Comparison of ENCODE assay signal across 32 cellular contexts in the genomic region with DNA sequence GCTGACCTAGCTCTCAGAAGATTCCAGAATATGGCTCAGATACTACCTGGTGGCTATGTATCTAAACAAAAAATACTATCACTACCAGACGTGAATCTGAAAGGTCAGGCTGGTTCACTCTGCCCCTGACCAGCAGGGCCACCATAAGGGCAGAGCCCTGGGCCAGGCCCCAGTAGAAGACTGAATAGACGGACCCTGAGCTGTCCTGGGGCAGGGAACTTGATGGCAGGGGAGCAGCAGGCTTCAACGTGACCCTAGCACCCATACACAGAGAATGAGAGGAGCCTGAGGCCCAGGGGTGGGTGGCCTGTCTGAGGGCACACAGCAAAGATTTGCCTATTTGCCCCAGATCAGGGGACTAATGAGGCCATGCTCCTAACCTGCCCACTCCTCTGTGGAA. TPM values are rescaled to one million over a fixed set of nuclear protein-coding genes. Genes with fewer than 3 reads are reported as not detected.
"Had no signal": no experiment of that assay in that cellular context is flagged by ENCODE, and none has a peak within 500 bp of the region (broad histone marks: within the 10 kb centered on the region; RNA-seq: fewer than 3 reads in every experiment).

No MANE protein-coding gene starts in this region.

- H3K4me1 ChIP-seq: prostate gland had no signal

- H3K4me2 ChIP-seq: hepatocyte, smooth muscle cell had no signal

- DNase-seq: activated CD4-positive, alpha-beta memory T cell treated with anti-CD3 and anti-CD28 coated beads for 36 hours; activated CD4-positive, alpha-beta T cell treated with anti-CD3 and anti-CD28 coated beads, Interleukin-2, amount 10 ng/mL, durations not matched to agents 24 days and 14 days; activated CD4-positive, CD25-positive, alpha-beta regulatory T cell treated with anti-CD3 and anti-CD28 coated beads, Interleukin-2, amount 50 U/mL, for 72 hours; activated CD8-positive, alpha-beta memory T cell treated with anti-CD3 and anti-CD28 coated beads, Interleukin-2, amount 50 U/mL, for 4 hours; activated gamma-delta T cell treated with Interleukin-2 at 50 U/mL for 16 hours; activated naive CD4-positive, alpha-beta T cell treated with anti-CD3 and anti-CD28 coated beads, Interleukin-2, amount 50 U/mL, for 16 hours; activated T-cell treated with anti-CD3 and anti-CD28 coated beads, Interleukin-2, amount 50 U/mL, for 1 hour; amniotic stem cell; effector CD8-positive, alpha-beta T cell; gastrocnemius medialis; islet precursor cell; left ventricle myocardium superior; naive B cell; nephron progenitor cell; retina; stimulated activated CD4-positive, alpha-beta T cell treated with anti-CD3 and anti-CD28 coated beads, Interleukin-2, amount 100 ng/mL, for 24 hours; stimulated activated naive CD4-positive, alpha-beta T cell; T-helper 2 cell; transverse colon; uterus had no signal

- H3K27ac ChIP-seq: epithelial cell of prostate, gastrocnemius medialis, hepatocyte, neutrophil, ovary, prostate gland, suprapubic skin, transverse colon had no signal

- H3K4me1 Mint-ChIP-seq: central memory CD8-positive, alpha-beta T cell; naive B cell; nephron progenitor cell had no signal

- H3K79me2 ChIP-seq: hepatocyte had no signal

- H3K27ac Mint-ChIP-seq: activated CD4-positive, alpha-beta memory T cell treated with anti-CD3 and anti-CD28 coated beads for 36 hours; activated CD4-positive, alpha-beta T cell treated with anti-CD3 and anti-CD28 coated beads, Interleukin-2, amount 10 ng/mL, durations not matched to agents 24 days and 14 days; activated T-helper 1 cell treated with anti-CD3 and anti-CD28 coated beads, Interleukin-12 subunit alpha, Interleukin-12 subunit beta, Interleukin-2, Interleukin-4 antibody, amounts not matched to agents 30 ng/mL and 10 ng/mL and 1 ng/mL, durations not matched to agents 14 hours and 24 hours and 36 hours; mesothelial cell of epicardium; naive B cell; nephron progenitor cell had no signal

- H2AFZ ChIP-seq: hepatocyte had no signal

- H3K4me3 Mint-ChIP-seq: activated CD4-positive, alpha-beta memory T cell treated with anti-CD3 and anti-CD28 coated beads for 36 hours; activated CD4-positive, alpha-beta T cell treated with anti-CD3 and anti-CD28 coated beads, Interleukin-2, amount 10 ng/mL, durations not matched to agents 24 days and 14 days; activated T-helper 1 cell treated with anti-CD3 and anti-CD28 coated beads, Interleukin-12 subunit alpha, Interleukin-12 subunit beta, Interleukin-2, Interleukin-4 antibody, amounts not matched to agents 30 ng/mL and 10 ng/mL and 1 ng/mL, durations not matched to agents 14 hours and 24 hours and 36 hours; central memory CD8-positive, alpha-beta T cell; mesothelial cell of epicardium; naive B cell; nephron progenitor cell had no signal

- H3K27me3 Mint-ChIP-seq: activated CD4-positive, alpha-beta memory T cell treated with anti-CD3 and anti-CD28 coated beads for 36 hours had no signal

- H3K4me3 ChIP-seq: gastrocnemius medialis, hepatocyte, ovary, prostate gland, smooth muscle cell, suprapubic skin, transverse colon, uterus had no signal

- H3K36me3 Mint-ChIP-seq: activated CD4-positive, alpha-beta memory T cell treated with anti-CD3 and anti-CD28 coated beads for 36 hours; mesothelial cell of epicardium; naive B cell had no signal

- ATAC-seq: gastrocnemius medialis, left ventricle myocardium superior had no signal

- H3K9me3 ChIP-seq: gastrocnemius medialis, neutrophil, ovary, prostate gland, suprapubic skin, transverse colon, uterus had no signal

- H3K27me3 ChIP-seq: gastrocnemius medialis, ovary, suprapubic skin, transverse colon, uterus had no signal

- H3K36me3 ChIP-seq: gastrocnemius medialis, neutrophil, ovary, prostate gland, suprapubic skin, transverse colon, uterus had no signal

RNA-seq across cellular contexts. Expression of a gene that starts 13.0 kb away (rescaled TPM):
- total RNA-seq: activated CD4-positive, alpha-beta memory T cell treated with anti-CD3 and anti-CD28 coated beads for 36 hours; activated CD4-positive, alpha-beta T cell treated with anti-CD3 and anti-CD28 coated beads, Interleukin-2, amount 10 ng/mL, durations not matched to agents 24 days and 14 days; activated CD8-positive, alpha-beta memory T cell treated with anti-CD3 and anti-CD28 coated beads for 36 hours; activated T-helper 1 cell treated with anti-CD3 and anti-CD28 coated beads, Interleukin-12 subunit alpha, Interleukin-12 subunit beta, Interleukin-2, Interleukin-4 antibody, amounts not matched to agents 30 ng/mL and 10 ng/mL and 1 ng/mL, durations not matched to agents 14 hours and 24 hours and 36 hours; gastrocnemius medialis; left ventricle myocardium superior; lung microvascular endothelial cell; transverse colon; uterus had no signal
- polyA plus RNA-seq: ovary, smooth muscle cell had no signal

RNA-seq across cellular contexts. Expression of a gene that starts 30.6 kb away (rescaled TPM):
- total RNA-seq: activated T-helper 1 cell treated with anti-CD3 and anti-CD28 coated beads, Interleukin-12 subunit alpha, Interleukin-12 subunit beta, Interleukin-2, Interleukin-4 antibody, amounts not matched to agents 30 ng/mL and 10 ng/mL and 1 ng/mL, durations not matched to agents 14 hours and 24 hours and 36 hours had no signal
